9 cellular contexts compared by ENCODE assay signal in genomic region chr5:6716634-6717149, GRCh38. TPM values are rescaled to one million over a fixed set of nuclear protein-coding genes. Genes with fewer than 3 reads are reported as not detected.
DNase-seq lines count a peak whose midpoint lies in the region; ATAC-seq and TF ChIP-seq lines count a peak whose summit lies in the region.
"Had no signal": no experiment of that assay in that cellular context is flagged by ENCODE, and none has a peak within 500 bp of the region (broad histone marks: within the 10 kb centered on the region; RNA-seq: fewer than 3 reads in every experiment).

No MANE protein-coding gene starts in this region.

- peaks cover 3 to 32% of the 10 kb centered on the region in 2 donors for H3K36me3 Mint-ChIP-seq in CD4-positive, alpha-beta memory T cell

- H3K27ac ChIP-seq in CD4-positive, alpha-beta memory T cell (ENCODE audit: low read depth, low read length), result peak overlapping the region; percentile 42
- H3K27ac ChIP-seq in Karpas-422 (ENCODE audit: low read length) (no peak overlapping the region), coronary artery (no peak overlapping the region), osteoblast (ENCODE audit: low read depth, low read length) (no peak overlapping the region)
- H3K27ac ChIP-seq: ovary had no signal

- no peaks in the 10 kb centered on the region for H3K9me3 ChIP-seq in CD4-positive, alpha-beta memory T cell (ENCODE audit: control insufficient read depth in 1 of 2, low read length in 2 of 2)
- H3K9me3 ChIP-seq in Karpas-422 (ENCODE audit: low read length) (no peaks in the 10 kb centered on the region), osteoblast (ENCODE audit: low read depth, low read length) (no peaks in the 10 kb centered on the region), mucosa of descending colon (no peaks in the 10 kb centered on the region)
- H3K9me3 ChIP-seq: ovary had no signal

- TF ChIP-seq CTCF in coronary artery (IDR thresholded peaks at IDR 0.05), result no peak
- no peak for TF ChIP-seq CTCF in osteoblast (IDR thresholded peaks at IDR 0.05; ENCODE audit: extremely low read depth, low read depth, low read length)
- TF ChIP-seq CTCF in mucosa of descending colon (IDR thresholded peaks at IDR 0.05), result no peak

- ATAC-seq in mucosa of descending colon, result no peak
- ATAC-seq in HG02798 (IDR thresholded peaks at IDR 0.05; ENCODE audit: poor library complexity, unreplicated experiment), result no peak

- H3K9me3 Mint-ChIP-seq in CD4-positive, alpha-beta memory T cell, result no peaks in the 10 kb centered on the region

- no peaks in the 10 kb centered on the region for H3K27me3 ChIP-seq in CD4-positive, alpha-beta memory T cell (ENCODE audit: insufficient read depth, low read length)
- no peaks in the 10 kb centered on the region for H3K27me3 ChIP-seq in Karpas-422 (ENCODE audit: low read length)
- H3K27me3 ChIP-seq in osteoblast (ENCODE audit: insufficient read depth, low read length), result no peaks in the 10 kb centered on the region
- H3K27me3 ChIP-seq: ovary had no signal

- POLR2A ChIA-PET in CD4-positive, alpha-beta memory T cell (lab: Charles Lee; ENCODE audit: partially characterized antibody), result interaction anchor here (1.0 to 2.2 kb wide), 5 partner anchors 12 to 1295 kb away, joined by 3 to 19 read pairs (median 11); partner anchors contain the start of genes NSUN2 and SRD5A1

- peaks cover 55% of the 10 kb centered on the region for H4K20me1 ChIP-seq in Karpas-422 (ENCODE audit: insufficient read depth, low read depth, low read length)
- peaks cover 59% of the 10 kb centered on the region for H4K20me1 ChIP-seq in osteoblast (ENCODE audit: insufficient read depth, low read length)

- peak overlapping the region; percentile 77 for H3K9ac ChIP-seq in Karpas-422 (ENCODE audit: low read length)

- no peaks in the 10 kb centered on the region for H3K27me3 Mint-ChIP-seq in CD4-positive, alpha-beta memory T cell

- no peak for DNase-seq in CD4-positive, alpha-beta memory T cell
- no peak for DNase-seq in Karpas-422
- DNase-seq in coronary artery (ENCODE audit: low spot score), result no peak
- DNase-seq in osteoblast (ENCODE audit: insufficient read length, low spot score, missing footprints), result no peak
- DNase-seq in NCI-H2081 (lab: John Stamatoyannopoulos, UW), result no peak
- no peak for DNase-seq in mucosa of descending colon
- DNase-seq in GM19240 (ENCODE audit: insufficient read length, low spot score), result no peak

- peak overlapping the region; percentile 71 to 82 for H3K4me3 ChIP-seq in CD4-positive, alpha-beta memory T cell (ENCODE audit: low read length in 2 of 2)
- H3K4me3 ChIP-seq in Karpas-422 (ENCODE audit: low read length) (peak overlapping the region; percentile 83; the same call in 1 of the 2 replicates), coronary artery (peak overlapping the region; percentile 90), osteoblast (ENCODE audit: insufficient read depth, low read length) (no peak overlapping the region), mucosa of descending colon (no peak overlapping the region)

- H3K4me2 ChIP-seq in Karpas-422 (ENCODE audit: low read depth, low read length, poor library complexity, severe bottlenecking) (peak overlapping the region; percentile 91), osteoblast (ENCODE audit: insufficient read depth, low read length) (peak overlapping the region; percentile 86)

- H3K9me2 ChIP-seq in Karpas-422 (replicated peaks; ENCODE audit: insufficient read depth, low read length), result no peaks in the 10 kb centered on the region

- intact Hi-C loops in CD4-positive, alpha-beta memory T cell (cut with micrococcal nuclease), result loop anchor here (1.0 to 10.0 kb wide), 3 partner anchors 13 to 1222 kb away; no protein-coding TSS in a partner anchor
- intact Hi-C loops in mucosa of descending colon (cut with DNase I, micrococcal nuclease), result no loop called here

- H3K27ac Mint-ChIP-seq in CD4-positive, alpha-beta memory T cell, result peak overlapping the region in 6 of 7 donors; percentile 86 to 93 (median 90)

- no peak overlapping the region for H2AFZ ChIP-seq in Karpas-422 (ENCODE audit: low read length)
- no peak overlapping the region for H2AFZ ChIP-seq in osteoblast (ENCODE audit: low read length)

- peak overlapping the region; percentile 89 to 93 (median 90) for H3K4me3 Mint-ChIP-seq in CD4-positive, alpha-beta memory T cell

- H3K79me2 ChIP-seq in Karpas-422 (ENCODE audit: low read length) (peaks cover 75% of the 10 kb centered on the region), osteoblast (ENCODE audit: insufficient read depth, low read length) (peaks cover 74% of the 10 kb centered on the region)

- H3K4me1 Mint-ChIP-seq in CD4-positive, alpha-beta memory T cell, result peaks cover 55 to 77% (median 66%) of the 10 kb centered on the region in 4 donors

- CTCF ChIA-PET in CD4-positive, alpha-beta memory T cell (lab: Charles Lee; ENCODE audit: partially characterized antibody), result interaction anchor here (0.6 to 2.3 kb wide), 3 partner anchors 12 to 28 kb away, joined by 3 to 15 read pairs (median 5); no protein-coding TSS in a partner anchor

- H3K4me1 ChIP-seq in CD4-positive, alpha-beta memory T cell (ENCODE audit: insufficient read depth, low read length), result peaks cover 66% of the 10 kb centered on the region
- H3K4me1 ChIP-seq in Karpas-422 (ENCODE audit: low read length) (peaks cover 74% of the 10 kb centered on the region), osteoblast (ENCODE audit: insufficient read depth, low read length) (peaks cover 39% of the 10 kb centered on the region), mucosa of descending colon (ENCODE audit: low read depth) (peaks cover 27% of the 10 kb centered on the region)

- H3K36me3 ChIP-seq in CD4-positive, alpha-beta memory T cell (ENCODE audit: insufficient read depth, low read length), result no peaks in the 10 kb centered on the region
- H3K36me3 ChIP-seq in Karpas-422 (ENCODE audit: insufficient read depth, low read length), result peaks cover 12% of the 10 kb centered on the region; the same call in 1 of the 2 replicates
- no peaks in the 10 kb centered on the region for H3K36me3 ChIP-seq in osteoblast (ENCODE audit: insufficient read depth, low read length)
- no peaks in the 10 kb centered on the region for H3K36me3 ChIP-seq in mucosa of descending colon (ENCODE audit: low read depth)
- H3K36me3 ChIP-seq: ovary had no signal

RNA-seq across cellular contexts. Expression of gene TENT4A, which starts 3.5 kb away (rescaled TPM):
- 10 to 100 TPM; 44.9 to 49.1 TPM for total RNA-seq in CD4-positive, alpha-beta memory T cell
- 1 to 10 TPM in 1 of 2 donors, under 1 TPM in 1; 0.55 to 1.8 TPM for polyA plus RNA-seq in CD4-positive, alpha-beta memory T cell
- 38.1 and 45.3 TPM in 2 replicates for total RNA-seq in Karpas-422 (2014; rRNA removed; shearing (Covaris generic); ENCODE audit: low replicate concordance)
- total RNA-seq in osteoblast, result 16.5 and 21.4 TPM in 2 replicates
- total RNA-seq in mucosa of descending colon, result 10 to 100 TPM; 16.0 to 26.2 (median 16.3) TPM

Comparison
In these comparisons a context has a peak if more than half of its experiments do, and no peak if none do; other contexts are left out.
1. H3K4me3 ChIP-seq: peak in CD4-positive, alpha-beta memory T cell (2 of 2), Karpas-422 (single experiment) and coronary artery (single experiment); none in osteoblast (single experiment) and mucosa of descending colon (single experiment).